ENCODE assay signal across 2 cellular contexts in genomic region chr12:19064713-19065112, GRCh38.
TF ChIP-seq lines count a peak whose summit lies in the region.

No MANE protein-coding gene starts in this region.

TF ChIP-seq in GM23338, 12 proteins besides CTCF, POLR2A, EP300 and RAD21:
- no peak for TF ChIP-seq ZNF114 (CRISPR knock-in tag; IDR thresholded peaks at IDR 0.05)
- 0 out of 2 replicates have a peak, but pooled peaks have one; percentile 34 for TF ChIP-seq NANOG (IDR thresholded peaks at IDR 0.05; ENCODE audit: borderline replicate concordance)

TF ChIP-seq in H1, 55 proteins besides CTCF, POLR2A, EP300 and RAD21:
- TF ChIP-seq SAP30 (IDR thresholded peaks at IDR 0.05; ENCODE audit: insufficient read depth, insufficient replicate concordance, low read length) (no peak), FOSL1 (IDR thresholded peaks at IDR 0.05; ENCODE audit: insufficient read depth, low read depth, low read length) (no peak), TAF7 (optimal IDR thresholded peaks at IDR 0.05; ENCODE audit: borderline replicate concordance, low read depth, low read length) (no peak), RBBP5 (IDR thresholded peaks at IDR 0.05; ENCODE audit: borderline replicate concordance, low read depth, low read length) (no peak), HDAC2 (IDR thresholded peaks at IDR 0.05; ENCODE audit: borderline replicate concordance in 1 of 2, low read depth in 2 of 2, low read length in 2 of 2) (no peak), PHF8 (conservative IDR thresholded peaks at IDR 0.05; ENCODE audit: low read depth, low read length) (no peak), CREB1 (IDR thresholded peaks at IDR 0.05) (no peak), CEBPB (IDR thresholded peaks at IDR 0.05; ENCODE audit: low read depth, low read length) (no peak), CBX5 (IDR thresholded peaks at IDR 0.05; ENCODE audit: low read depth, low read length) (no peak), RFX5 (IDR thresholded peaks at IDR 0.05; ENCODE audit: borderline replicate concordance, low read depth, low read length) (no peak), EZH2 (IDR thresholded peaks at IDR 0.05; ENCODE audit: low read depth, low read length, severe bottlenecking) (no peak), CBX8 (IDR thresholded peaks at IDR 0.05; ENCODE audit: borderline replicate concordance, low read depth, low read length) (no peak), SIX5 (IDR thresholded peaks at IDR 0.05; ENCODE audit: low read depth, low read length) (no peak), EGR1 (IDR thresholded peaks at IDR 0.05; ENCODE audit: borderline replicate concordance, low read depth, low read length) (no peak), SP2 (IDR thresholded peaks at IDR 0.05; ENCODE audit: low read length) (no peak)
- TF ChIP-seq, protein P1, sequence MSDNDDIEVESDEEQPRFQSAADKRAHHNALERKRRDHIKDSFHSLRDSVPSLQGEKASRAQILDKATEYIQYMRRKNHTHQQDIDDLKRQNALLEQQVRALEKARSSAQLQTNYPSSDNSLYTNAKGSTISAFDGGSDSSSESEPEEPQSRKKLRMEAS (IDR thresholded peaks at IDR 0.05) = no peak
- TF ChIP-seq, protein P2, sequence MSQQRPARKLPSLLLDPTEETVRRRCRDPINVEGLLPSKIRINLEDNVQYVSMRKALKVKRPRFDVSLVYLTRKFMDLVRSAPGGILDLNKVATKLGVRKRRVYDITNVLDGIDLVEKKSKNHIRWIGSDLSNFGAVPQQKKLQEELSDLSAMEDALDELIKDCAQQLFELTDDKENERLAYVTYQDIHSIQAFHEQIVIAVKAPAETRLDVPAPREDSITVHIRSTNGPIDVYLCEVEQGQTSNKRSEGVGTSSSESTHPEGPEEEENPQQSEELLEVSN (IDR thresholded peaks at IDR 0.05) = no peak
TF ChIP-seq in H1: peak in this region for 0.
